Comparison of ENCODE assay signal across 13 cellular contexts in the genomic region with DNA sequence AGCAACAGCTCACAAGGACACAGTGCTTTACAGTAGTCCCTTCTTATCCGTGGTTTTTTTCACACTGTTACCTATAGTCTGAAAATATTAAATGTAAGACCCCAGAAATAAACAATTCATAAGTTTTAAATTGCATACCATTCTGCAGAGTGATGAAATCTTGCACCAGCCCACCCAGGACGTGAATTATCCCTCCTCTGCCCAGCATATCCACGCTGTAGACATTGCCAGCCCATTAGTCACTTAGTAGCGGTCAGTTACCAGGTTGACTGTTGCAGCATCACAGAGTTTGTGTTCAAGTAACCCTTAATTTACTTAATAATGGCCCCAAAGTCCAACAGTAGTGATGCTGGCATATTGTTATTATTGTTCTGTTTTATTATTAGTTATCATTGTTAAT. TPM values are rescaled to one million over a fixed set of nuclear protein-coding genes. Genes with fewer than 3 reads are reported as not detected.
DNase-seq lines count a peak whose midpoint lies in the region; ATAC-seq, FAIRE-seq and TF ChIP-seq lines count a peak whose summit lies in the region.
"Had no signal": no experiment of that assay in that cellular context is flagged by ENCODE, and none has a peak within 500 bp of the region (broad histone marks: within the 10 kb centered on the region; RNA-seq: fewer than 3 reads in every experiment).

No MANE protein-coding gene starts in this region.

- peaks cover 0 to 5% (median 0%) of the 10 kb centered on the region in 3 experiments for H3K27me3 ChIP-seq in neuronal stem cell (ENCODE audit: control insufficient read depth in 3 of 3, insufficient read depth in 3 of 3, low read depth in 1 of 3, low read length in 3 of 3)
- H3K27me3 ChIP-seq in pancreas, result no peaks in the 10 kb centered on the region
- H3K27me3 ChIP-seq: Peyer's patch had no signal

- WGBS in neuronal stem cell (ENCODE audit: extremely low coverage in 2 of 2, insufficient read length in 2 of 2, insufficient replicate concordance in 1 of 2), 2 donors, result no CpG with 5 or more reads among the region's 4 CpGs
- 71 to 78% methylated on average over 4 of the region's 4 CpGs for WGBS in pancreas, 2 donors

- H2BK12ac ChIP-seq in neuronal stem cell (ENCODE audit: low read length), result no peak overlapping the region

- no peak overlapping the region for H2BK15ac ChIP-seq in neuronal stem cell (ENCODE audit: low read length)

- H3K9me3 ChIP-seq in neuronal stem cell (replicated peaks in 1 of 2; ENCODE audit: control insufficient read depth in 2 of 2, insufficient read depth in 1 of 2, low read depth in 1 of 2, low read length in 2 of 2), result no peaks in the 10 kb centered on the region
- H3K9me3 ChIP-seq in pancreas, result no peaks in the 10 kb centered on the region
- H3K9me3 ChIP-seq: Peyer's patch had no signal

- DNase-seq in ACHN (peak; percentile 80), HS-5 (ENCODE audit: low read depth) (peak; percentile 43), astrocyte of the hippocampus (ENCODE audit: low read depth, low spot score) (peak; percentile 90), islet precursor cell (peak; percentile 69), neuronal stem cell (ENCODE audit: low spot score) (no peak), NAMALWA (ENCODE audit: low spot score) (no peak), pancreas (no peak)
- DNase-seq: activated T-cell treated with anti-CD3 and anti-CD28 coated beads for 4 hours, C1 segment of cervical spinal cord, KG1, Peyer's patch had no signal

- no peak overlapping the region for H2AK5ac ChIP-seq in neuronal stem cell (ENCODE audit: low read depth, low read length)

- no peak overlapping the region for H4K91ac ChIP-seq in neuronal stem cell (ENCODE audit: low read depth, low read length, poor library complexity)

- FAIRE-seq in pancreas (lab: Jason Lieb, UNC), result no peak

- no peak overlapping the region for H3K18ac ChIP-seq in neuronal stem cell (ENCODE audit: low read length)

- H3K9ac ChIP-seq in neuronal stem cell (ENCODE audit: low read depth, low read length, poor library complexity), result no peak overlapping the region
- H3K9ac ChIP-seq: parathyroid adenoma had no signal

- ATAC-seq in HG03521 (IDR thresholded peaks at IDR 0.05; ENCODE audit: unreplicated experiment) (no peak), pancreas (no peak)

- H3K4me1 ChIP-seq in neuronal stem cell (ENCODE audit: control insufficient read depth in 2 of 2, insufficient read depth in 1 of 2, low read depth in 1 of 2, low read length in 2 of 2) (peaks cover 0 to 10% of the 10 kb centered on the region in 2 donors), pancreas (peaks cover 0 to 11% (median 0%) of the 10 kb centered on the region in 3 donors)
- H3K4me1 ChIP-seq: parathyroid adenoma had no signal

- H3K14ac ChIP-seq in neuronal stem cell (ENCODE audit: low read length), result no peak overlapping the region

- no peak overlapping the region for H2BK5ac ChIP-seq in neuronal stem cell (ENCODE audit: low read length)

- in situ Hi-C loops in ACHN (cut with HindIII; ENCODE audit: low pct_ligation_motif_present, low pct_unique_long_range_greater_than_20kb, low sequenced_read_pairs), result no loop called here

- H2AFZ ChIP-seq in neuronal stem cell (ENCODE audit: low read length), result no peak overlapping the region
- H2AFZ ChIP-seq: parathyroid adenoma had no signal

- H3K79me1 ChIP-seq in neuronal stem cell (ENCODE audit: low read depth, low read length), result no peaks in the 10 kb centered on the region

- no peaks in the 10 kb centered on the region for H3K36me3 ChIP-seq in neuronal stem cell (replicated peaks in 1 of 2; ENCODE audit: control insufficient read depth in 2 of 2, insufficient read depth in 2 of 2, low read length in 2 of 2)
- no peaks in the 10 kb centered on the region for H3K36me3 ChIP-seq in pancreas
- H3K36me3 ChIP-seq: Peyer's patch had no signal

- H3K4me3 ChIP-seq in neuronal stem cell (ENCODE audit: low read length in 2 of 2) (no peak overlapping the region), pancreas (no peak overlapping the region)
- H3K4me3 ChIP-seq: Peyer's patch had no signal

- H3K4ac ChIP-seq in neuronal stem cell (ENCODE audit: low read length), result no peak overlapping the region

- H3K27ac ChIP-seq in neuronal stem cell (replicated peaks; ENCODE audit: low read length) (no peak overlapping the region), pancreas (no peak overlapping the region)
- H3K27ac ChIP-seq: parathyroid adenoma, Peyer's patch had no signal

- no peak for TF ChIP-seq CTCF in pancreas (IDR thresholded peaks at IDR 0.05)

- H4K8ac ChIP-seq in neuronal stem cell (ENCODE audit: low read depth, low read length), result no peak overlapping the region

- intact Hi-C loops in pancreas (cut with DNase I), result no loop called here

- H3K23ac ChIP-seq in neuronal stem cell (ENCODE audit: low read depth, low read length, poor library complexity), result no peak overlapping the region

- H2BK120ac ChIP-seq in neuronal stem cell (ENCODE audit: low read depth, low read length), result no peak overlapping the region

- H3K4me2 ChIP-seq in neuronal stem cell (ENCODE audit: insufficient read depth, low read length, poor library complexity, severe bottlenecking), result no peak overlapping the region

RNA-seq across cellular contexts. Expression of a gene that starts 3.6 kb away (rescaled TPM):
- 3.1 TPM for polyA plus RNA-seq in neuronal stem cell (2013, experiment 1 of 2)
- polyA plus RNA-seq in neuronal stem cell (2013, experiment 2 of 2), result 3.2 TPM
- total RNA-seq in pancreas, result 1 to 10 TPM; 1.7 to 2.7 (median 2.1) TPM
- 1 to 10 TPM; 4.2 to 6.4 TPM for polyA plus RNA-seq in pancreas

Comparison
In these comparisons a context has a peak if more than half of its experiments do, and no peak if none do; other contexts are left out.
1. DNase-seq: peak in ACHN (single experiment), HS-5 (single experiment), astrocyte of the hippocampus (single experiment) and islet precursor cell (single experiment); none in neuronal stem cell (single experiment), NAMALWA (single experiment) and pancreas (0 of 6).